17 cellular contexts compared by ENCODE assay signal in genomic region chr21:32143222-32143939, GRCh38.
DNase-seq lines count a peak whose midpoint lies in the region; ATAC-seq and TF ChIP-seq lines count a peak whose summit lies in the region.
"Had no signal": no experiment of that assay in that cellular context is flagged by ENCODE, and none has a peak within 500 bp of the region (broad histone marks: within the 10 kb centered on the region; RNA-seq: fewer than 3 reads in every experiment).

No MANE protein-coding gene starts in this region.

- H3K9me3 ChIP-seq in iPS DF 6.9 (ENCODE audit: control insufficient read depth, insufficient read depth, low read length) (no peaks in the 10 kb centered on the region), tibial nerve (peaks cover 0 to 9% (median 1%) of the 10 kb centered on the region in 4 donors), spleen (peaks cover 0 to 9% (median 6%) of the 10 kb centered on the region in 8 donors)

- WGBS in iPS DF 6.9 (ENCODE audit: insufficient coverage, insufficient read length): no CpG with 5 or more reads among the region's 13 CpGs
- WGBS in tibial nerve, 2 donors: 41 to 48% methylated on average over 13 of the region's 13 CpGs
- 47 to 58% (median 55%) methylated on average over 13 of the region's 13 CpGs for WGBS in spleen, 5 donors

- in situ Hi-C loops in KBM-7 (cut with MboI; ENCODE audit: low pct_unique_long_range_greater_than_20kb, low sequenced_read_pairs): no loop called here

- peak; percentile 0 for DNase-seq in KBM-7
- peak; percentile 38 for DNase-seq in dedifferentiated amniotic fluid mesenchymal stem cell (ENCODE audit: extremely low spot score)
- peak; percentile 5 for DNase-seq in iPS DF 6.9 (ENCODE audit: low read depth, low spot score)
- DNase-seq in tibial nerve (ENCODE audit: low spot score in 2 of 2): peak; percentile 16 to 32
- no peak for DNase-seq in spleen
- DNase-seq: activated CD4-positive, alpha-beta memory T cell treated with anti-CD3 and anti-CD28 coated beads, Interleukin-2, amount 10 ng/mL, durations not matched to agents 7 days and 5 days; activated naive CD4-positive, alpha-beta T cell; GF-D8; islet precursor cell; NCI-H1105; NCI-H510A; stimulated activated naive CD8-positive, alpha-beta T cell treated with anti-CD3 and anti-CD28 coated beads, Interleukin-15, Interleukin-2, amounts not matched to agents 100 U/mL and 50 U/mL, for 24 hours; T1000 had no signal

- no peak for TF ChIP-seq CTCF in tibial nerve (IDR thresholded peaks at IDR 0.05)
- TF ChIP-seq CTCF in spleen (IDR thresholded peaks at IDR 0.05 in 8 of 11, conservative IDR thresholded peaks at IDR 0.05 in 3 of 11): no peak

- H3K27ac ChIP-seq in iPS DF 6.9 (ENCODE audit: low read length) (no peak overlapping the region), tibial nerve (no peak overlapping the region), spleen (no peak overlapping the region)

- ATAC-seq in HG02759 (IDR thresholded peaks at IDR 0.05; ENCODE audit: unreplicated experiment): no peak
- ATAC-seq in HG03520 (IDR thresholded peaks at IDR 0.05; ENCODE audit: unreplicated experiment): no peak
- ATAC-seq: HCT116; Panc1; stimulated activated naive CD8-positive, alpha-beta T cell treated with anti-CD3 and anti-CD28 coated beads, Interleukin-15, Interleukin-2, amounts not matched to agents 100 U/mL and 50 U/mL, for 24 hours had no signal

- no peaks in the 10 kb centered on the region for H3K27me3 ChIP-seq in iPS DF 6.9 (ENCODE audit: control insufficient read depth, insufficient read depth, low read length)
- no peaks in the 10 kb centered on the region for H3K27me3 ChIP-seq in tibial nerve
- H3K27me3 ChIP-seq in spleen (replicated peaks in 1 of 7): no peaks in the 10 kb centered on the region

- intact Hi-C loops in spleen (cut with DNase I; ENCODE audit: low total_unique reads): no loop called here

- TF ChIP-seq EP300 in tibial nerve (IDR thresholded peaks at IDR 0.05): no peak

- no peaks in the 10 kb centered on the region for H3K4me1 ChIP-seq in iPS DF 6.9 (ENCODE audit: control insufficient read depth, insufficient read depth, low read length)
- peaks cover 0 to 15% (median 0%) of the 10 kb centered on the region in 4 donors for H3K4me1 ChIP-seq in tibial nerve
- no peaks in the 10 kb centered on the region for H3K4me1 ChIP-seq in spleen

- H3K4me3 ChIP-seq in iPS DF 6.9 (ENCODE audit: low read length) (no peak overlapping the region), tibial nerve (no peak overlapping the region), spleen (no peak overlapping the region)

- TF ChIP-seq POLR2A in tibial nerve (IDR thresholded peaks at IDR 0.05) (no peak), spleen (IDR thresholded peaks at IDR 0.05) (no peak)

- H3K36me3 ChIP-seq in iPS DF 6.9 (ENCODE audit: control insufficient read depth, insufficient read depth, low read length) (no peaks in the 10 kb centered on the region), tibial nerve (no peaks in the 10 kb centered on the region), spleen (no peaks in the 10 kb centered on the region)
